7 cellular contexts compared by ENCODE assay signal in the genomic region with DNA sequence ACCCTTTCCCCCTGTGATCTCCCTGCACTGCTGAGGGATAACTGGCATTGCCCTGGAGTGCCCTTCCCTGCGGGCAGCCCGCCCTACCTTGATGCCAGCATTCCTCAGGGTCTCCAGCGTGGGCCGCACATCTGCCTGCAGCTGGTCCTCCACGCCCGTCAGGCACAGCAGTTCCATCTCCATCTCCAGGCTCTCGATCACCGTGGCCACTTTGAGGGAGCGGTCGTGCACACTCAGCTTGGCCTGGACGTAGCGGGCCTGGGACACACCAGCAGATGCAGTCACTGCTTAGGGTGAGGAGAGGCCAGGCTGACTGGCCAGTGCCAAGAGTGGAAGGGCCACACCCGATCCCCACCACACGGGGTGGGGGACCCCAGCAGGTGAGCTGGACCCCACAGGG.
"Had no signal": no experiment of that assay in that cellular context is flagged by ENCODE, and none has a peak within 500 bp of the region (broad histone marks: within the 10 kb centered on the region; RNA-seq: fewer than 3 reads in every experiment).

No MANE protein-coding gene starts in this region.

- H3K9ac ChIP-seq: GM23248 had no signal

- DNase-seq: GM23248, GOT3, H9, HCEC 1CT, KBM-7 had no signal

- H3K36me3 Mint-ChIP-seq: IgD-negative memory B cell had no signal

- H3K9me3 Mint-ChIP-seq: H9 had no signal

- FAIRE-seq: H54 had no signal

- H3K27ac ChIP-seq: GM23248 had no signal

- H2AFZ ChIP-seq: GM23248 had no signal

- H3K27ac Mint-ChIP-seq: IgD-negative memory B cell had no signal

- H3K4me3 ChIP-seq: GM23248 had no signal
